ENCODE assay signal across 18 cellular contexts in the genomic region with DNA sequence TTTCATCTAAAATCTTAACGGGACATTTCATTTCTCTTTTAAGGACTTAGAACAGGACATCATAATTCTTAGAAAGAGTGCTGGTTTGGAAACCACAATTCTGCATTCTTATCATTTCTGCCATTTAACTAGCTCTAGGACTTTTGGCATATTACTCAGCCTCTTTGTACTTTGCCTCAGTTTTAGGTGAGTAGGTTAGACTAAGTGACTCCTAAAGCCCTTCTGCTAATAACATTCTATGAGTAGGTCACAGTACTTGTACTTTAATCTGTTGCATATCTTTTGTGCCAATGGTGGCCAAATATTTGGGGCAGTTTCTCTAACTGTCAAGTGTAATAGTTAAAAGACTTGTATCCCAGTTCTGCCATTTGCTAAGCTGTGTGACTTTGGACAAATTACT.
DNase-seq lines count a peak whose midpoint lies in the region; ATAC-seq and TF ChIP-seq lines count a peak whose summit lies in the region.
"Had no signal": no experiment of that assay in that cellular context is flagged by ENCODE, and none has a peak within 500 bp of the region (broad histone marks: within the 10 kb centered on the region; RNA-seq: fewer than 3 reads in every experiment).

No MANE protein-coding gene starts in this region.

- H3K4me1 Mint-ChIP-seq in activated T-cell treated with anti-CD3 and anti-CD28 coated beads, Interleukin-2, amount 50 U/mL, for 4 hours (ENCODE audit: low read depth): peaks cover 2% of the 10 kb centered on the region
- H3K4me1 Mint-ChIP-seq: nephron progenitor cell had no signal

- ATAC-seq in left lobe of liver: peak; percentile 56
- no peak for ATAC-seq in activated T-cell treated with anti-CD3 and anti-CD28 coated beads, Interleukin-2, amount 50 U/mL, for 4 hours
- ATAC-seq: lower lobe of right lung; right cardiac atrium; stimulated activated naive B cell treated with anti-CD40 and anti-IgM and Interleukin-4, amounts not matched to agents 10 μg/mL and 1 μg/mL and 100 μg/mL, for 72 hours had no signal

- no peak overlapping the region for H3K4me3 Mint-ChIP-seq in activated T-cell treated with anti-CD3 and anti-CD28 coated beads, Interleukin-2, amount 50 U/mL, for 4 hours
- H3K4me3 Mint-ChIP-seq: activated naive CD4-positive, alpha-beta T cell treated with anti-CD3 and anti-CD28 coated beads, Interleukin-2, amount 50 U/mL, for 24 hours; nephron progenitor cell; stimulated activated naive B cell treated with anti-CD40 and anti-IgM and Interleukin-4, amounts not matched to agents 10 μg/mL and 1 μg/mL and 100 μg/mL, for 72 hours had no signal

- in situ Hi-C loops in brain microvascular endothelial cell (cut with HindIII; ENCODE audit: low pct_ligation_motif_present, low sequenced_read_pairs): no loop called here

- no peak overlapping the region for H3K27ac ChIP-seq in brain microvascular endothelial cell
- H3K27ac ChIP-seq: lower lobe of right lung had no signal

- no peak for TF ChIP-seq CTCF in brain microvascular endothelial cell (IDR thresholded peaks at IDR 0.05; ENCODE audit: low read depth, low read length, missing control alignments)

- H3K4me3 ChIP-seq in brain microvascular endothelial cell (ENCODE audit: low read depth, low read length): no peak overlapping the region
- H3K4me3 ChIP-seq: lower lobe of right lung had no signal

- H3K36me3 Mint-ChIP-seq in activated T-cell treated with anti-CD3 and anti-CD28 coated beads, Interleukin-2, amount 50 U/mL, for 4 hours (ENCODE audit: insufficient read depth): peaks cover 26% of the 10 kb centered on the region

- H3K9me3 Mint-ChIP-seq in activated T-cell treated with anti-CD3 and anti-CD28 coated beads, Interleukin-2, amount 50 U/mL, for 4 hours: peaks cover 12% of the 10 kb centered on the region

- no peaks in the 10 kb centered on the region for H3K27me3 ChIP-seq in brain microvascular endothelial cell (replicated peaks)

- no peaks in the 10 kb centered on the region for H3K27me3 Mint-ChIP-seq in activated T-cell treated with anti-CD3 and anti-CD28 coated beads, Interleukin-2, amount 50 U/mL, for 4 hours (ENCODE audit: low read depth)
- H3K27me3 Mint-ChIP-seq: activated naive CD4-positive, alpha-beta T cell treated with anti-CD3 and anti-CD28 coated beads, Interleukin-2, amount 50 U/mL, for 24 hours; stimulated activated naive B cell treated with anti-CD40 and anti-IgM and Interleukin-4, amounts not matched to agents 10 μg/mL and 1 μg/mL and 100 μg/mL, for 72 hours had no signal

- DNase-seq in AG08395 (ENCODE audit: low spot score) (peak; percentile 52), HT1080 (ENCODE audit: low read depth) (peak; percentile 35), brain microvascular endothelial cell (peak; percentile 17), left lobe of liver (ENCODE audit: low spot score) (no peak), cerebellar nuclear complex (lab: John Stamatoyannopoulos, UW) (no peak), T-helper 9 cell (no peak), NCI-H1417 treated with DMSO at 0.1 percent for 48 hours (lab: John Stamatoyannopoulos, UW) (no peak)
- no peak for DNase-seq in activated T-cell treated with anti-CD3 and anti-CD28 coated beads, Interleukin-2, amount 50 U/mL, for 4 hours
- DNase-seq: activated CD4-positive, alpha-beta T cell treated with anti-CD3 and anti-CD28 coated beads for 1 hour; central memory CD4-positive, alpha-beta T cell; H7; lower lobe of right lung; NCI-H2081 treated with DMSO at 0.1 percent for 48 hours; NCI-H69; nephron progenitor cell; right cardiac atrium; stimulated activated naive B cell treated with anti-CD40 and anti-IgM and Interleukin-4, amounts not matched to agents 10 μg/mL and 1 μg/mL and 100 μg/mL, for 72 hours had no signal

- no peaks in the 10 kb centered on the region for H3K36me3 ChIP-seq in brain microvascular endothelial cell (replicated peaks)
- H3K36me3 ChIP-seq: lower lobe of right lung had no signal

Comparison
In these comparisons a context has a peak if more than half of its experiments do, and no peak if none do; other contexts are left out.
1. DNase-seq: peak in AG08395 (single experiment), HT1080 (single experiment) and brain microvascular endothelial cell (single experiment); none in left lobe of liver (single experiment), activated T-cell treated with anti-CD3 and anti-CD28 coated beads, Interleukin-2, amount 50 U/mL, for 4 hours (single experiment), cerebellar nuclear complex (0 of 2), T-helper 9 cell (single experiment) and NCI-H1417 treated with DMSO at 0.1 percent for 48 hours (single experiment).